Comparison of ENCODE assay signal across 1 cellular context in the genomic region with DNA sequence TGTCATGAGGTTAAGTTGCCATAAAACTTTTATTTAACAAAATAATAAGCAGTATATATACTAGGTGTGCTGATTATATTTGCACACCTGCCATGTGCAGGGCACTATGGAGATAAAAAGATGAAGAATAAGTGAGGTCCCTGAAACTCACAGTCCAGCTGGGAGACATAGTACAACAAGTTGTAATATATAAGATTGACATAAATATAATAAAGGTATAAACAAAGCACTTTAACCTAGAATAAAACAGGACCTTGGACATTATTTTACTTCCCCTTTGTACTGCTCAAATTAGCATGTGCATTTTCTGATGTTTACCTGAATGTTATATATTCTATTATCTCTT.
TF ChIP-seq lines count a peak whose summit lies in the region.

No MANE protein-coding gene starts in this region.

TF ChIP-seq in HEK293T, 16 proteins besides CTCF, POLR2A, EP300 and RAD21 (continued from another document):
- TF ChIP-seq CTBP1 (IDR thresholded peaks at IDR 0.05; ENCODE audit: borderline replicate concordance) (no peak), BHLHE40 (IDR thresholded peaks at IDR 0.05; ENCODE audit: borderline replicate concordance) (no peak), ZNF384 (IDR thresholded peaks at IDR 0.05) (no peak), ARNT (IDR thresholded peaks at IDR 0.05) (no peak)
TF ChIP-seq in HEK293T: peak in this region for 0.
